8 cellular contexts compared by ENCODE assay signal in genomic region chr12:56117778-56118687, GRCh38. TPM values are rescaled to one million over a fixed set of nuclear protein-coding genes. Genes with fewer than 3 reads are reported as not detected.
DNase-seq lines count a peak whose midpoint lies in the region; ATAC-seq and TF ChIP-seq lines count a peak whose summit lies in the region.

Gene ZC3H10, plus strand, starts transcription at chr12:56118266. Its CDS starts 2,297 bp downstream, at chr12:56120563.

- H3K4me1 ChIP-seq in OCI-LY3 (ENCODE audit: low read length): peaks cover 18% of the 10 kb centered on the region

- H3K79me2 ChIP-seq in OCI-LY3 (ENCODE audit: low read length): peaks cover 21% of the 10 kb centered on the region

- H3K36me3 ChIP-seq in OCI-LY3 (replicated peaks; ENCODE audit: low read depth, low read length): peaks cover 21% of the 10 kb centered on the region

- no peak within 1 kb of the TSS for H2AFZ ChIP-seq in OCI-LY3 (ENCODE audit: low read depth, low read length)

- H3K4me3 ChIP-seq in OCI-LY3 (ENCODE audit: low read length) (peak within 1 kb of the TSS; percentile 89), epithelial cell of proximal tubule (ENCODE audit: low read depth, low read length) (peak within 1 kb of the TSS; percentile 73)

- no peaks in the 10 kb centered on the region for H3K9me3 ChIP-seq in OCI-LY3 (ENCODE audit: insufficient read depth, low read length)

- H4K20me1 ChIP-seq in OCI-LY3 (ENCODE audit: insufficient read depth, low read length): no peaks in the 10 kb centered on the region

- peak within 1 kb of the TSS; percentile 77 for H3K4me2 ChIP-seq in OCI-LY3 (ENCODE audit: low read length)

- peak; percentile 73 for ATAC-seq in GM21526 (IDR thresholded peaks at IDR 0.05; ENCODE audit: low FRiP score, unreplicated experiment)

- no peaks in the 10 kb centered on the region for H3K27me3 ChIP-seq in OCI-LY3 (ENCODE audit: low read depth, low read length)

- DNase-seq in DMS114 treated with DMSO at 0.1 percent for 48 hours (lab: John Stamatoyannopoulos, UW; ENCODE audit: unreplicated experiment): peak; percentile 99
- peak; percentile 78 for DNase-seq in HuH-7.5 (ENCODE audit: low spot score)
- DNase-seq in activated T-cell treated with anti-CD3 and anti-CD28 coated beads for 4 hours: peak; percentile 94
- DNase-seq in epithelial cell of proximal tubule (ENCODE audit: low read depth): peak; percentile 93
- peak; percentile 99 for DNase-seq in mucosa of gallbladder (ENCODE audit: low spot score)
- DNase-seq in stimulated activated CD8-positive, alpha-beta memory T cell treated with anti-CD3 and anti-CD28 coated beads, Interleukin-4, amount 100 ng/mL, for 4 hours (ENCODE audit: low read depth in 2 of 2, low spot score in 1 of 2): peak; percentile 93 to 95

- peak within 1 kb of the TSS; percentile 96 for H3K9ac ChIP-seq in OCI-LY3 (ENCODE audit: low read length)

- TF ChIP-seq CTCF in OCI-LY3 (IDR thresholded peaks at IDR 0.05; ENCODE audit: low read depth, low read length) (peak; percentile 39), epithelial cell of proximal tubule (conservative IDR thresholded peaks at IDR 0.05; ENCODE audit: low read depth, low read length) (peak; percentile 51)

- H3K27ac ChIP-seq in OCI-LY3 (ENCODE audit: low read length): peak within 1 kb of the TSS; percentile 87

RNA-seq across cellular contexts. Expression of gene ZC3H10, which starts in this region (rescaled TPM):
- 1.8 and 2.7 TPM in 2 replicates for total RNA-seq in epithelial cell of proximal tubule
- total RNA-seq in mucosa of gallbladder: 5.4 TPM

Comparison
In these comparisons a context has a peak if more than half of its experiments do, and no peak if none do; other contexts are left out.
1. Peak in every context shown above with its lines: DNase-seq, ATAC-seq, H3K4me3 ChIP-seq and H3K27ac ChIP-seq.